30 cellular contexts compared by ENCODE assay signal in genomic region chr1:226158457-226158856, GRCh38. TPM values are rescaled to one million over a fixed set of nuclear protein-coding genes. Genes with fewer than 3 reads are reported as not detected.
DNase-seq lines count a peak whose midpoint lies in the region; ATAC-seq, FAIRE-seq and TF ChIP-seq lines count a peak whose summit lies in the region.
"Had no signal": no experiment of that assay in that cellular context is flagged by ENCODE, and none has a peak within 500 bp of the region (broad histone marks: within the 10 kb centered on the region; RNA-seq: fewer than 3 reads in every experiment).

No MANE protein-coding gene starts in this region.

- ATAC-seq in activated CD8-positive, alpha-beta T cell treated with anti-CD3 and anti-CD28 coated beads, Interleukin-2, amount 10 ng/mL, durations not matched to agents 7 days and 5 days = no peak
- no peak for ATAC-seq in activated CD8-positive, alpha-beta T cell treated with anti-CD3 and anti-CD28 coated beads for 36 hours
- ATAC-seq in GM12878 = no peak
- no peak for ATAC-seq in stimulated activated effector memory CD8-positive, alpha-beta T cell treated with anti-CD3 and anti-CD28 coated beads, Interleukin-12 subunit alpha, Interleukin-12 subunit beta, amount 100 ng/mL, for 72 hours
- ATAC-seq: A549; activated CD4-positive, alpha-beta T cell treated with anti-CD3 and anti-CD28 coated beads for 36 hours; naive thymus-derived CD4-positive, alpha-beta T cell had no signal

- DNase-seq in activated CD8-positive, alpha-beta T cell treated with anti-CD3 and anti-CD28 coated beads, Interleukin-2, amount 10 ng/mL, durations not matched to agents 7 days and 5 days = no peak
- no peak for DNase-seq in activated CD8-positive, alpha-beta T cell treated with anti-CD3 and anti-CD28 coated beads for 36 hours
- DNase-seq in GM12878 (ENCODE audit: low read depth, low spot score) (no peak), AG08395 (ENCODE audit: low spot score) (no peak), SIG-M5 treated with dmso at 0.1 percent for 504 hours (lab: John Stamatoyannopoulos, UW; ENCODE audit: unreplicated experiment) (no peak)
- DNase-seq in stimulated activated effector memory CD8-positive, alpha-beta T cell treated with anti-CD3 and anti-CD28 coated beads, Interleukin-12 subunit alpha, Interleukin-12 subunit beta, amount 100 ng/mL, for 72 hours (ENCODE audit: low spot score in 2 of 2) = no peak
- no peak for DNase-seq in effector CD8-positive, alpha-beta T cell (lab: John Stamatoyannopoulos, UW)
- DNase-seq: activated CD4-positive, alpha-beta T cell treated with anti-CD3 and anti-CD28 coated beads for 36 hours; activated CD8-positive, alpha-beta memory T cell treated with anti-CD3 and anti-CD28 coated beads, Interleukin-2, amount 50 U/mL, for 4 hours; BE2C; COR-L47; cortex of kidney; DMS53; esophagus squamous epithelium; foreskin melanocyte; naive thymus-derived CD4-positive, alpha-beta T cell; NCI-H1105 treated with DMSO at 0.1 percent for 48 hours; NCI-H2029; NCI-H526 treated with DMSO at 0.1 percent for 48 hours; occipital lobe; SIG-M5 had no signal

- 95% methylated on average over 1 of the region's 1 CpG for WGBS in GM12878 (ENCODE audit: insufficient coverage, insufficient replicate concordance, low lambda C conversion rate, missing lambda C conversion rate)

- peak overlapping the region; percentile 1 for H3K27ac ChIP-seq in GM12878 (ENCODE audit: control insufficient read depth, insufficient read depth)
- H3K27ac ChIP-seq: A549, esophagus squamous epithelium, hepatocyte, tibial nerve had no signal

- TF ChIP-seq EP300 in GM12878 (IDR thresholded peaks at IDR 0.05; ENCODE audit: borderline replicate concordance in 1 of 2, control insufficient read depth in 1 of 2, low read depth in 2 of 2, low read length in 2 of 2) = no peak

- TF ChIP-seq POLR2A in GM12878 (IDR thresholded peaks at IDR 0.05; ENCODE audit: low read depth, low read length) = no peak

- peak overlapping the region; percentile 32 for H3K27ac Mint-ChIP-seq in activated CD8-positive, alpha-beta T cell treated with anti-CD3 and anti-CD28 coated beads, Interleukin-2, amount 10 ng/mL, durations not matched to agents 7 days and 5 days
- H3K27ac Mint-ChIP-seq in activated CD8-positive, alpha-beta T cell treated with anti-CD3 and anti-CD28 coated beads for 36 hours = no peak overlapping the region
- peak overlapping the region; percentile 33 to 85 (median 69) for H3K27ac Mint-ChIP-seq in IgD-negative memory B cell
- peak overlapping the region; percentile 46 for H3K27ac Mint-ChIP-seq in stimulated activated effector memory CD8-positive, alpha-beta T cell treated with anti-CD3 and anti-CD28 coated beads, Interleukin-12 subunit alpha, Interleukin-12 subunit beta, amount 100 ng/mL, for 72 hours
- H3K27ac Mint-ChIP-seq: activated CD4-positive, alpha-beta T cell treated with anti-CD3 and anti-CD28 coated beads for 36 hours had no signal

- H3K9ac ChIP-seq in GM12878 (ENCODE audit: control insufficient read depth, insufficient read depth, low read length) = no peak overlapping the region

- RAD21 ChIA-PET in GM12878 (lab: Charles Lee; ENCODE audit: unreplicated experiment) = interaction anchor here (1.4 kb wide), 1 partner anchor 33 kb away, joined by 3 read pairs; no protein-coding TSS in a partner anchor

- peaks cover 9 to 43% of the 10 kb centered on the region in 2 experiments for H3K36me3 ChIP-seq in GM12878 (ENCODE audit: control insufficient read depth in 2 of 2, insufficient read depth in 2 of 2, low read length in 1 of 2)

- H3K4me2 ChIP-seq in GM12878 (ENCODE audit: control insufficient read depth, insufficient read depth) = no peak overlapping the region
- H3K4me2 ChIP-seq: A549, hepatocyte had no signal

- H3K4me3 ChIP-seq in GM12878 = no peak overlapping the region
- H3K4me3 ChIP-seq: A549, esophagus squamous epithelium, HAP-1, hepatocyte, skin epidermis, tibial nerve had no signal

- H3K4me3 Mint-ChIP-seq in activated CD8-positive, alpha-beta T cell treated with anti-CD3 and anti-CD28 coated beads, Interleukin-2, amount 10 ng/mL, durations not matched to agents 7 days and 5 days = no peak overlapping the region
- H3K4me3 Mint-ChIP-seq in activated CD8-positive, alpha-beta T cell treated with anti-CD3 and anti-CD28 coated beads for 36 hours = no peak overlapping the region
- H3K4me3 Mint-ChIP-seq in IgD-negative memory B cell = peak overlapping the region in 2 of 4 donors; percentile 72 to 86
- H3K4me3 Mint-ChIP-seq in stimulated activated effector memory CD8-positive, alpha-beta T cell treated with anti-CD3 and anti-CD28 coated beads, Interleukin-12 subunit alpha, Interleukin-12 subunit beta, amount 100 ng/mL, for 72 hours = no peak overlapping the region
- H3K4me3 Mint-ChIP-seq: activated CD4-positive, alpha-beta T cell treated with anti-CD3 and anti-CD28 coated beads for 36 hours had no signal

- FAIRE-seq in GM12878 (lab: Jason Lieb, UNC) = no peak
- FAIRE-seq: A549, astrocyte, G401.6, RCC 7860 had no signal

- peaks cover 14% of the 10 kb centered on the region for H3K4me1 ChIP-seq in GM12878 (ENCODE audit: control insufficient read depth, insufficient read depth, low read length)
- H3K4me1 ChIP-seq: A549, BE2C, esophagus squamous epithelium, tibial nerve had no signal

- H3K9me3 Mint-ChIP-seq in activated CD8-positive, alpha-beta T cell treated with anti-CD3 and anti-CD28 coated beads, Interleukin-2, amount 10 ng/mL, durations not matched to agents 7 days and 5 days (ENCODE audit: insufficient read depth) = no peaks in the 10 kb centered on the region
- no peaks in the 10 kb centered on the region for H3K9me3 Mint-ChIP-seq in activated CD8-positive, alpha-beta T cell treated with anti-CD3 and anti-CD28 coated beads for 36 hours
- H3K9me3 Mint-ChIP-seq in IgD-negative memory B cell = no peaks in the 10 kb centered on the region
- no peaks in the 10 kb centered on the region for H3K9me3 Mint-ChIP-seq in stimulated activated effector memory CD8-positive, alpha-beta T cell treated with anti-CD3 and anti-CD28 coated beads, Interleukin-12 subunit alpha, Interleukin-12 subunit beta, amount 100 ng/mL, for 72 hours
- H3K9me3 Mint-ChIP-seq: naive thymus-derived CD4-positive, alpha-beta T cell had no signal

- TF ChIP-seq CTCF in activated CD8-positive, alpha-beta T cell treated with anti-CD3 and anti-CD28 coated beads for 36 hours (IDR thresholded peaks at IDR 0.05) = no peak
- TF ChIP-seq CTCF in GM12878 (IDR thresholded peaks at IDR 0.05 in 2 of 3, conservative IDR thresholded peaks at IDR 0.05 in 1 of 3; ENCODE audit: control insufficient read depth in 2 of 3, extremely low read depth in 1 of 3, insufficient read depth in 1 of 3, low read depth in 3 of 3, low read length in 3 of 3) = no peak

- H3K9me3 ChIP-seq in GM12878 (replicated peaks; ENCODE audit: control insufficient read depth, insufficient read depth, low read length) = no peaks in the 10 kb centered on the region
- H3K9me3 ChIP-seq: A549, BE2C, esophagus squamous epithelium, HAP-1, tibial nerve had no signal

- intact Hi-C loops in activated CD8-positive, alpha-beta T cell treated with anti-CD3 and anti-CD28 coated beads for 36 hours (cut with micrococcal nuclease) = no loop called here
- intact Hi-C loops in GM12878 (cut with micrococcal nuclease; ENCODE audit: unreplicated experiment) = no loop called here

- peaks cover 57% of the 10 kb centered on the region for H3K36me3 Mint-ChIP-seq in activated CD8-positive, alpha-beta T cell treated with anti-CD3 and anti-CD28 coated beads, Interleukin-2, amount 10 ng/mL, durations not matched to agents 7 days and 5 days (ENCODE audit: low read depth)
- H3K36me3 Mint-ChIP-seq in activated CD8-positive, alpha-beta T cell treated with anti-CD3 and anti-CD28 coated beads for 36 hours (ENCODE audit: low read depth) = peaks cover 34% of the 10 kb centered on the region
- peaks cover 20% of the 10 kb centered on the region for H3K36me3 Mint-ChIP-seq in IgD-negative memory B cell
- peaks cover 100% of the 10 kb centered on the region for H3K36me3 Mint-ChIP-seq in stimulated activated effector memory CD8-positive, alpha-beta T cell treated with anti-CD3 and anti-CD28 coated beads, Interleukin-12 subunit alpha, Interleukin-12 subunit beta, amount 100 ng/mL, for 72 hours

- in situ Hi-C loops in GM12878 (cut with MboI) = no loop called here

- no peak overlapping the region for H2AFZ ChIP-seq in GM12878 (ENCODE audit: control insufficient read depth, low read depth, low read length)
- H2AFZ ChIP-seq: hepatocyte had no signal

- H4K20me1 ChIP-seq in GM12878 (ENCODE audit: control insufficient read depth, insufficient read depth) = no peaks in the 10 kb centered on the region

- CTCF ChIA-PET in activated CD8-positive, alpha-beta T cell treated with anti-CD3 and anti-CD28 coated beads, Interleukin-2, amount 10 ng/mL, durations not matched to agents 7 days and 5 days (lab: Charles Lee) = interaction anchor here (0.7 to 4.0 kb wide), 3 partner anchors 33 to 175 kb away, joined by 3 to 22 read pairs (median 4); no protein-coding TSS in a partner anchor
- CTCF ChIA-PET in activated CD8-positive, alpha-beta T cell treated with anti-CD3 and anti-CD28 coated beads for 36 hours (lab: Charles Lee) = interaction anchor here (1.6 kb wide), 2 partner anchors 33 to 175 kb away, joined by 4 to 5 read pairs; no protein-coding TSS in a partner anchor
- CTCF ChIA-PET in GM12878 (lab: Yijun Ruan, JAX) = interaction anchor here (1.7 kb wide), 1 partner anchor 9 kb away, joined by 4 read pairs; no protein-coding TSS in a partner anchor

- no peaks in the 10 kb centered on the region for H3K27me3 Mint-ChIP-seq in activated CD8-positive, alpha-beta T cell treated with anti-CD3 and anti-CD28 coated beads, Interleukin-2, amount 10 ng/mL, durations not matched to agents 7 days and 5 days (ENCODE audit: low read depth)
- H3K27me3 Mint-ChIP-seq in activated CD8-positive, alpha-beta T cell treated with anti-CD3 and anti-CD28 coated beads for 36 hours = no peaks in the 10 kb centered on the region
- H3K27me3 Mint-ChIP-seq in IgD-negative memory B cell = no peaks in the 10 kb centered on the region
- H3K27me3 Mint-ChIP-seq: activated CD4-positive, alpha-beta T cell treated with anti-CD3 and anti-CD28 coated beads for 36 hours; naive thymus-derived CD4-positive, alpha-beta T cell had no signal

- BruUV-seq in GM12878 (replicated peaks; lab: Mats Ljungman, UMichigan) = no TSS peak

- H3K27me3 ChIP-seq in GM12878 (replicated peaks in 1 of 2; ENCODE audit: control insufficient read depth in 2 of 2, insufficient read depth in 2 of 2, low read length in 1 of 2) = no peaks in the 10 kb centered on the region
- H3K27me3 ChIP-seq: BE2C, esophagus squamous epithelium, hepatocyte, tibial nerve had no signal

- TF ChIP-seq RAD21 in GM12878 (IDR thresholded peaks at IDR 0.05; ENCODE audit: insufficient read depth, low read depth, low read length) = no peak

- SMC1A ChIA-PET in GM12878 (lab: Charles Lee; ENCODE audit: uncharacterized antibody, unreplicated experiment) = interaction anchor here (1.0 to 2.8 kb wide), 2 partner anchors 23 kb away, joined by 3 to 9 read pairs; no protein-coding TSS in a partner anchor

- H3K4me1 Mint-ChIP-seq in activated CD8-positive, alpha-beta T cell treated with anti-CD3 and anti-CD28 coated beads, Interleukin-2, amount 10 ng/mL, durations not matched to agents 7 days and 5 days (ENCODE audit: low read depth) = peaks cover 24% of the 10 kb centered on the region
- H3K4me1 Mint-ChIP-seq in activated CD8-positive, alpha-beta T cell treated with anti-CD3 and anti-CD28 coated beads for 36 hours (ENCODE audit: low read depth) = no peaks in the 10 kb centered on the region
- H3K4me1 Mint-ChIP-seq in IgD-negative memory B cell = peaks cover 44 to 54% (median 50%) of the 10 kb centered on the region in 3 donors
- peaks cover 9% of the 10 kb centered on the region for H3K4me1 Mint-ChIP-seq in stimulated activated effector memory CD8-positive, alpha-beta T cell treated with anti-CD3 and anti-CD28 coated beads, Interleukin-12 subunit alpha, Interleukin-12 subunit beta, amount 100 ng/mL, for 72 hours

- no peaks in the 10 kb centered on the region; the same call in 1 of the 2 replicates for H3K79me2 ChIP-seq in GM12878 (ENCODE audit: control insufficient read depth, insufficient read depth, low read length)

- POLR2A ChIA-PET in activated CD8-positive, alpha-beta T cell treated with anti-CD3 and anti-CD28 coated beads, Interleukin-2, amount 10 ng/mL, durations not matched to agents 7 days and 5 days (lab: Charles Lee) = no interaction called here
- POLR2A ChIA-PET in activated CD8-positive, alpha-beta T cell treated with anti-CD3 and anti-CD28 coated beads for 36 hours (lab: Charles Lee) = no interaction called here
- POLR2A ChIA-PET in GM12878 (lab: Charles Lee) = no interaction called here

RNA-seq across cellular contexts. Expression of gene ACBD3, which starts 28.1 kb away (rescaled TPM):
- total RNA-seq in activated CD8-positive, alpha-beta T cell treated with anti-CD3 and anti-CD28 coated beads, Interleukin-2, amount 10 ng/mL, durations not matched to agents 7 days and 5 days = 10 to 100 TPM; 19.9 to 20.0 TPM
- 10 to 100 TPM; 17.4 to 17.7 TPM for total RNA-seq in activated CD8-positive, alpha-beta T cell treated with anti-CD3 and anti-CD28 coated beads for 36 hours
- polyA plus RNA-seq in IgD-negative memory B cell (41.3 TPM), GM12878 (2011; rRNA removed) (25.6 and 35.8 TPM in 2 replicates), GM12878 (2014; fragmentation: Illumina TruSeq; extraction: Trizol) (27.9 and 29.9 TPM in 2 replicates), GM12878 (2014; fragmentation: Nextera tagmentation; extraction: Ambion mirVana) (1 to 10 TPM; 7.5 to 8.9 TPM), GM12878 (2014; rRNA removed) (16.3 and 17.0 TPM in 2 replicates), GM12878 (2016; fragmentation: Nextera tagmentation; extraction: Ambion mirVana) (10 to 100 TPM; 17.4 to 19.5 TPM)
- total RNA-seq in GM12878 (2013; cell fraction: nucleolus; rRNA removed) = 19.9 and 29.2 TPM in 2 replicates
- total RNA-seq in GM12878 (2014; rRNA removed) (21.2 and 24.9 TPM in 2 replicates), GM12878 (2014; rRNA removed; fragmentation: Illumina TruSeq; extraction: Trizol) (25.4 and 25.9 TPM in 2 replicates), GM12878 (2021) (20.5 and 22.3 TPM in 2 replicates)
- 44.0 TPM for polyA plus RNA-seq in GM12878 (2011; ENCODE audit: low read depth)
- 9.8 and 11.1 TPM in 2 replicates for polyA plus RNA-seq in GM12878 (2011; cell fraction: cytosol; rRNA removed)
- polyA plus RNA-seq in GM12878 (2011; cell fraction: nucleus; rRNA removed) = 9.4 and 12.7 TPM in 2 replicates
- polyA plus RNA-seq in GM12878 (2012) = 19.6 and 22.5 TPM in 2 replicates
- polyA minus RNA-seq in GM12878 (2011; rRNA and poly(A)+ RNA removed) = 13.6 and 20.0 TPM in 2 replicates
- polyA minus RNA-seq in GM12878 (2011; cell fraction: cytosol; rRNA and poly(A)+ RNA removed) = 9.8 and 17.7 TPM in 2 replicates
- 5.7 and 8.9 TPM in 2 replicates for polyA minus RNA-seq in GM12878 (2011; cell fraction: nucleus; rRNA and poly(A)+ RNA removed)
